In genomic region chrX:115333446-115333845, GRCh38 we compare ENCODE assay signal across 33 cellular contexts. TPM values are rescaled to one million over a fixed set of nuclear protein-coding genes. Genes with fewer than 3 reads are reported as not detected.
A peak's percentile ranks its signal among the peaks of the same experiment; 100 is the strongest.
DNase-seq lines count a peak whose midpoint lies in the region; ATAC-seq and TF ChIP-seq lines count a peak whose summit lies in the region.
"Had no signal": no experiment of that assay in that cellular context is flagged by ENCODE, and none has a peak within 500 bp of the region (broad histone marks: within the 10 kb centered on the region; RNA-seq: fewer than 3 reads in every experiment).

No MANE protein-coding gene starts in this region.

- TF ChIP-seq CTCF in coronary artery (IDR thresholded peaks at IDR 0.05): no peak
- no peak for TF ChIP-seq CTCF in osteocyte (IDR thresholded peaks at IDR 0.05)

- no peak for ATAC-seq in HG02970 (IDR thresholded peaks at IDR 0.05; ENCODE audit: low FRiP score, unreplicated experiment)
- ATAC-seq in GM21390 (IDR thresholded peaks at IDR 0.05; ENCODE audit: unreplicated experiment): no peak
- ATAC-seq in stimulated activated naive B cell treated with anti-CD40 and anti-IgM and Interleukin-4, amounts not matched to agents 10 μg/mL and 1 μg/mL and 100 μg/mL, for 72 hours (replicated peaks): no peak
- ATAC-seq: A549; activated T-helper 17 cell treated with anti-CD3 and anti-CD28 coated beads, Interleukin-2, amount 50 U/mL, for 72 hours; heart left ventricle; naive thymus-derived CD4-positive, alpha-beta T cell; stimulated activated memory B cell treated with anti-CD40 and anti-IgM and Interleukin-4, amounts not matched to agents 10 μg/mL and 1 μg/mL and 100 μg/mL, for 72 hours; upper lobe of right lung had no signal

- in situ Hi-C loops in SK-MEL-5 (cut with HindIII; ENCODE audit: low pct_unique_long_range_greater_than_20kb, low sequenced_read_pairs): no loop called here

- H3K27ac Mint-ChIP-seq in osteocyte (ENCODE audit: unreplicated experiment): peak overlapping the region; percentile 62
- no peak overlapping the region for H3K27ac Mint-ChIP-seq in stimulated activated naive B cell treated with anti-CD40 and anti-IgM and Interleukin-4, amounts not matched to agents 10 μg/mL and 1 μg/mL and 100 μg/mL, for 72 hours
- H3K27ac Mint-ChIP-seq: activated T-helper 17 cell treated with anti-CD3 and anti-CD28 coated beads, Interleukin-2, amount 50 U/mL, for 72 hours; CD4-positive, alpha-beta memory T cell; naive thymus-derived CD4-positive, alpha-beta T cell; stimulated activated memory B cell treated with anti-CD40 and anti-IgM and Interleukin-4, amounts not matched to agents 10 μg/mL and 1 μg/mL and 100 μg/mL, for 72 hours had no signal

- H3K27me3 Mint-ChIP-seq in osteocyte (ENCODE audit: unreplicated experiment): no peaks in the 10 kb centered on the region
- H3K27me3 Mint-ChIP-seq in stimulated activated naive B cell treated with anti-CD40 and anti-IgM and Interleukin-4, amounts not matched to agents 10 μg/mL and 1 μg/mL and 100 μg/mL, for 72 hours: peaks cover 0 to 8% of the 10 kb centered on the region in 2 donors
- H3K27me3 Mint-ChIP-seq: activated T-helper 17 cell treated with anti-CD3 and anti-CD28 coated beads, Interleukin-2, amount 50 U/mL, for 72 hours; CD4-positive, alpha-beta memory T cell; stimulated activated memory B cell treated with anti-CD40 and anti-IgM and Interleukin-4, amounts not matched to agents 10 μg/mL and 1 μg/mL and 100 μg/mL, for 72 hours had no signal

- H3K27ac ChIP-seq in coronary artery: peak overlapping the region; percentile 39 to 54
- H3K27ac ChIP-seq: breast epithelium, colonic mucosa, heart left ventricle, Peyer's patch, upper lobe of right lung, WERI-Rb-1 had no signal

- H3K4me1 Mint-ChIP-seq in osteocyte (ENCODE audit: unreplicated experiment): peaks cover 30% of the 10 kb centered on the region
- no peaks in the 10 kb centered on the region for H3K4me1 Mint-ChIP-seq in stimulated activated naive B cell treated with anti-CD40 and anti-IgM and Interleukin-4, amounts not matched to agents 10 μg/mL and 1 μg/mL and 100 μg/mL, for 72 hours
- H3K4me1 Mint-ChIP-seq: activated T-helper 17 cell treated with anti-CD3 and anti-CD28 coated beads, Interleukin-2, amount 50 U/mL, for 72 hours; stimulated activated memory B cell treated with anti-CD40 and anti-IgM and Interleukin-4, amounts not matched to agents 10 μg/mL and 1 μg/mL and 100 μg/mL, for 72 hours had no signal

- no peak overlapping the region for H3K4me3 Mint-ChIP-seq in osteocyte (ENCODE audit: unreplicated experiment)
- no peak overlapping the region for H3K4me3 Mint-ChIP-seq in stimulated activated naive B cell treated with anti-CD40 and anti-IgM and Interleukin-4, amounts not matched to agents 10 μg/mL and 1 μg/mL and 100 μg/mL, for 72 hours
- H3K4me3 Mint-ChIP-seq: activated T-helper 17 cell treated with anti-CD3 and anti-CD28 coated beads, Interleukin-2, amount 50 U/mL, for 72 hours; CD4-positive, alpha-beta memory T cell; naive thymus-derived CD4-positive, alpha-beta T cell; stimulated activated memory B cell treated with anti-CD40 and anti-IgM and Interleukin-4, amounts not matched to agents 10 μg/mL and 1 μg/mL and 100 μg/mL, for 72 hours had no signal

- H3K4me3 ChIP-seq in coronary artery: no peak overlapping the region
- H3K4me3 ChIP-seq: A549, breast epithelium, colonic mucosa, heart left ventricle, Peyer's patch, upper lobe of right lung had no signal

- DNase-seq in Daoy (ENCODE audit: low read depth): peak; percentile 14
- peak; percentile 0 for DNase-seq in SK-MEL-5 (ENCODE audit: low read depth, low spot score)
- DNase-seq in coronary artery (ENCODE audit: low spot score): no peak
- no peak for DNase-seq in osteocyte (ENCODE audit: extremely low spot score, unreplicated experiment)
- DNase-seq in CD1c-positive myeloid dendritic cell (ENCODE audit: extremely low spot score): no peak
- DNase-seq in stimulated activated naive B cell treated with anti-CD40 and anti-IgM and Interleukin-4, amounts not matched to agents 10 μg/mL and 1 μg/mL and 100 μg/mL, for 72 hours: no peak
- DNase-seq: activated CD4-positive, alpha-beta T cell treated with anti-CD3 and anti-CD28 coated beads for 4 hours; activated naive CD4-positive, alpha-beta T cell treated with anti-CD3 and anti-CD28 coated beads, Interleukin-2, amount 50 U/mL, for 16 hours; amniotic stem cell; CD4-positive, alpha-beta memory T cell; colonic mucosa; effector memory CD4-positive, alpha-beta T cell; heart left ventricle; kidney; naive thymus-derived CD4-positive, alpha-beta T cell; NCI-H187 treated with DMSO at 0.1 percent for 48 hours; NCI-H524 treated with DMSO at 0.1 percent for 48 hours; Peyer's patch; SHP77; stimulated activated CD4-positive, alpha-beta T cell treated with anti-CD3 and anti-CD28 coated beads, Interleukin-15, amount 100 ng/mL, for 24 hours; substantia nigra; T-helper 2 cell; upper lobe of right lung; WERI-Rb-1 had no signal

- H3K36me3 Mint-ChIP-seq in osteocyte (ENCODE audit: unreplicated experiment): no peaks in the 10 kb centered on the region
- H3K36me3 Mint-ChIP-seq in stimulated activated naive B cell treated with anti-CD40 and anti-IgM and Interleukin-4, amounts not matched to agents 10 μg/mL and 1 μg/mL and 100 μg/mL, for 72 hours: no peaks in the 10 kb centered on the region
- H3K36me3 Mint-ChIP-seq: CD4-positive, alpha-beta memory T cell; naive thymus-derived CD4-positive, alpha-beta T cell; stimulated activated memory B cell treated with anti-CD40 and anti-IgM and Interleukin-4, amounts not matched to agents 10 μg/mL and 1 μg/mL and 100 μg/mL, for 72 hours had no signal

- peaks cover 4% of the 10 kb centered on the region for H3K9me3 Mint-ChIP-seq in osteocyte (ENCODE audit: unreplicated experiment)
- H3K9me3 Mint-ChIP-seq in stimulated activated naive B cell treated with anti-CD40 and anti-IgM and Interleukin-4, amounts not matched to agents 10 μg/mL and 1 μg/mL and 100 μg/mL, for 72 hours: no peaks in the 10 kb centered on the region
- H3K9me3 Mint-ChIP-seq: activated T-helper 17 cell treated with anti-CD3 and anti-CD28 coated beads, Interleukin-2, amount 50 U/mL, for 72 hours; CD4-positive, alpha-beta memory T cell; naive thymus-derived CD4-positive, alpha-beta T cell; stimulated activated memory B cell treated with anti-CD40 and anti-IgM and Interleukin-4, amounts not matched to agents 10 μg/mL and 1 μg/mL and 100 μg/mL, for 72 hours had no signal

RNA-seq across cellular contexts. Expression of gene LUZP4, which starts 43.9 kb away (rescaled TPM):
- not detected in 2 replicates for total RNA-seq in Daoy (2014; rRNA removed; shearing (Covaris generic))
- 19.1 and 22.2 TPM in 2 replicates for total RNA-seq in SK-MEL-5 (2014; rRNA removed; shearing (Covaris generic))
- polyA plus RNA-seq in SK-MEL-5 (2015; cell fraction: cytosol; rRNA removed): 4.3 and 4.6 TPM in 2 replicates
- 2.1 and 3.6 TPM in 2 replicates for polyA plus RNA-seq in SK-MEL-5 (2015; cell fraction: nucleus; rRNA removed)
- total RNA-seq in osteocyte: not detected in 2 replicates
- total RNA-seq: activated T-helper 17 cell treated with anti-CD3 and anti-CD28 coated beads, Interleukin-2, amount 50 U/mL, for 72 hours; breast epithelium; CD4-positive, alpha-beta memory T cell; colonic mucosa; epithelial cell of proximal tubule; heart left ventricle; kidney; lower leg skin; naive thymus-derived CD4-positive, alpha-beta T cell; omental fat pad; Peyer's patch; upper lobe of right lung had no signal
- polyA plus RNA-seq: A549; CD4-positive, alpha-beta memory T cell; heart left ventricle; naive thymus-derived CD4-positive, alpha-beta T cell had no signal

Comparison
In these comparisons a context has a peak if more than half of its experiments do, and no peak if none do; other contexts are left out.
1. DNase-seq: peak in Daoy (single experiment) and SK-MEL-5 (single experiment); none in coronary artery (single experiment), osteocyte (single experiment), CD1c-positive myeloid dendritic cell (single experiment) and stimulated activated naive B cell treated with anti-CD40 and anti-IgM and Interleukin-4, amounts not matched to agents 10 μg/mL and 1 μg/mL and 100 μg/mL, for 72 hours (single experiment).
2. RNA of gene LUZP4, which starts 43.9 kb away (total RNA-seq): 19.1 to 22.2 TPM in SK-MEL-5; not detected in Daoy and not detected in osteocyte; every median in the first group is over 10 times any median in the second.